In genomic region chr5:173069661-173070060, GRCh38 we compare ENCODE assay signal across 1 cellular context.
TF ChIP-seq lines count a peak whose summit lies in the region.

No MANE protein-coding gene starts in this region.

TF ChIP-seq in SK-N-SH treated with all-trans-retinoic acid at 6 μM for 48 hours, 23 proteins besides CTCF, POLR2A, EP300 and RAD21 (continued from another document):
- TF ChIP-seq, protein P1, sequence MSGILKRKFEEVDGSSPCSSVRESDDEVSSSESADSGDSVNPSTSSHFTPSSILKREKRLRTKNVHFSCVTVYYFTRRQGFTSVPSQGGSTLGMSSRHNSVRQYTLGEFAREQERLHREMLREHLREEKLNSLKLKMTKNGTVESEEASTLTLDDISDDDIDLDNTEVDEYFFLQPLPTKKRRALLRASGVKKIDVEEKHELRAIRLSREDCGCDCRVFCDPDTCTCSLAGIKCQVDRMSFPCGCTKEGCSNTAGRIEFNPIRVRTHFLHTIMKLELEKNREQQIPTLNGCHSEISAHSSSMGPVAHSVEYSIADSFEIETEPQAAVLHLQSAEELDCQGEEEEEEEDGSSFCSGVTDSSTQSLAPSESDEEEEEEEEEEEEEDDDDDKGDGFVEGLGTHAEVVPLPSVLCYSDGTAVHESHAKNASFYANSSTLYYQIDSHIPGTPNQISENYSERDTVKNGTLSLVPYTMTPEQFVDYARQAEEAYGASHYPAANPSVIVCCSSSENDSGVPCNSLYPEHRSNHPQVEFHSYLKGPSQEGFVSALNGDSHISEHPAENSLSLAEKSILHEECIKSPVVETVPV (CRISPR knock-in tag; IDR thresholded peaks at IDR 0.05) = no peak
- no peak for TF ChIP-seq TCF4 (CRISPR knock-in tag; IDR thresholded peaks at IDR 0.05; ENCODE audit: borderline replicate concordance)
